In the genomic region with DNA sequence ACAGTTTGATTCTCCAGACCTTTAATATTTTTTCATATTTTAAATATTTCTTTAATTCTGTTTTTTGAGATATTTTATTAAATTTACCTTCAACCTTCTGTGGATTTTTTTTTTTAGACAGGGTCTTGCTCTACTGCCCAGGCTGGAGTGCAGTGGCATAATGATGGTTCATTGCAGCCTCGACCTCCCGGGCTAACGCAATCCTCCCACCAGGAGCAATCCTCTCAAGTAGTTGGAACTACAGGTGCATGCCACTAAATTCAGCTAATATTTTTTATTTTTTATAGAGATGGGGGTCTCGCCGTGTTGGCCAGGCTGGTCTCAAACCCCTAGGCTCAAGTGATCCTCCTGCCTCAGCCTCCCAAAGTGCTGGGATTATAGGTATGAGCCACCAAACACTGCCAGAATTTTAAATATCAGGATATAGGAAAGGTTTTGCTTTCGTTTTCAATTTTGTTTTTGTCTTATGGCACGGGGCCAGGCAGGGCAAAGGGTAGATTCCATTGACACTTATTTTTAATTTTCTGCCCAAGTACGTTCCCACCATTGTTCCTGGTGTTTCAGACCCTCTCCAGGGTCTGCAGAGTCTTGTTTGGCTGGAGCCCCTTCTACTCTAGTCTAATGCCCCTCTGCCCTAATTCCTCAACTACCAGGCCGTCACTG, we compare ENCODE assay signal across 20 cellular contexts. TPM values are rescaled to one million over a fixed set of nuclear protein-coding genes. Genes with fewer than 3 reads are reported as not detected.
A peak's percentile ranks its signal among the peaks of the same experiment; 100 is the strongest.
DNase-seq lines count a peak whose midpoint lies in the region; ATAC-seq, FAIRE-seq and TF ChIP-seq lines count a peak whose summit lies in the region.
"Had no signal": no experiment of that assay in that cellular context is flagged by ENCODE, and none has a peak within 500 bp of the region (broad histone marks: within the 10 kb centered on the region; RNA-seq: fewer than 3 reads in every experiment).

No MANE protein-coding gene starts in this region.

- H3K27ac ChIP-seq in right cardiac atrium (ENCODE audit: low read length) (peak overlapping the region; percentile 47), muscle layer of colon (ENCODE audit: low read depth, low read length) (peak overlapping the region; percentile 49)

- H3K4me3 ChIP-seq in right cardiac atrium (ENCODE audit: low read length) (no peak overlapping the region), muscle layer of colon (ENCODE audit: low read depth in 1 of 2, low read length in 2 of 2) (no peak overlapping the region)

- no peaks in the 10 kb centered on the region for H3K36me3 Mint-ChIP-seq in effector memory CD8-positive, alpha-beta T cell (ENCODE audit: insufficient read depth)
- H3K36me3 Mint-ChIP-seq: CD4-positive, CD25-positive, alpha-beta regulatory T cell; stimulated activated memory B cell treated with anti-CD40 and anti-IgM and Interleukin-4, amounts not matched to agents 10 μg/mL and 1 μg/mL and 100 μg/mL, for 72 hours had no signal

- no peak for FAIRE-seq in D721Med (lab: Jason Lieb, UNC)
- FAIRE-seq: urothelium cell line had no signal

- H3K9me3 Mint-ChIP-seq in effector memory CD8-positive, alpha-beta T cell, result no peaks in the 10 kb centered on the region
- peaks cover under 1 to 7% of the 10 kb centered on the region in 2 donors for H3K9me3 Mint-ChIP-seq in stimulated activated naive CD8-positive, alpha-beta T cell treated with anti-CD3 and anti-CD28 coated beads, Interleukin-15, amount 100 ng/mL, for 72 hours
- H3K9me3 Mint-ChIP-seq: stimulated activated memory B cell treated with anti-CD40 and anti-IgM and Interleukin-4, amounts not matched to agents 10 μg/mL and 1 μg/mL and 100 μg/mL, for 72 hours had no signal

- H3K4me1 Mint-ChIP-seq in effector memory CD8-positive, alpha-beta T cell (ENCODE audit: low read depth in 2 of 2), result peaks cover 0 to 3% of the 10 kb centered on the region in 2 donors
- H3K4me1 Mint-ChIP-seq in stimulated activated naive CD8-positive, alpha-beta T cell treated with anti-CD3 and anti-CD28 coated beads, Interleukin-15, amount 100 ng/mL, for 72 hours, result peaks cover 13% of the 10 kb centered on the region
- H3K4me1 Mint-ChIP-seq: activated naive CD4-positive, alpha-beta T cell treated with anti-CD3 and anti-CD28 coated beads, Interleukin-2, amount 50 U/mL, for 24 hours had no signal

- H3K9ac ChIP-seq in muscle layer of colon (ENCODE audit: low read length), result no peak overlapping the region

- no peaks in the 10 kb centered on the region for H3K4me1 ChIP-seq in right cardiac atrium (ENCODE audit: control insufficient read depth, insufficient read depth, low read length)
- H3K4me1 ChIP-seq in muscle layer of colon (ENCODE audit: insufficient read depth, low read length), result peaks cover 19% of the 10 kb centered on the region

- no peaks in the 10 kb centered on the region for H3K27me3 ChIP-seq in right cardiac atrium (ENCODE audit: control insufficient read depth, insufficient read depth)
- no peaks in the 10 kb centered on the region for H3K27me3 ChIP-seq in muscle layer of colon (ENCODE audit: control insufficient read depth in 1 of 2, insufficient read depth in 2 of 2, low read length in 2 of 2)
- H3K27me3 ChIP-seq: Peyer's patch had no signal

- no peak for TF ChIP-seq CTCF in D721Med (IDR thresholded peaks at IDR 0.05; ENCODE audit: insufficient read depth, missing control alignments)

- no peak overlapping the region for H3K27ac Mint-ChIP-seq in effector memory CD8-positive, alpha-beta T cell
- H3K27ac Mint-ChIP-seq in stimulated activated naive CD8-positive, alpha-beta T cell treated with anti-CD3 and anti-CD28 coated beads, Interleukin-15, amount 100 ng/mL, for 72 hours, result no peak overlapping the region
- H3K27ac Mint-ChIP-seq: activated CD4-positive, alpha-beta memory T cell treated with anti-CD3 and anti-CD28 coated beads for 36 hours; activated naive CD4-positive, alpha-beta T cell treated with anti-CD3 and anti-CD28 coated beads, Interleukin-2, amount 50 U/mL, for 24 hours; CD4-positive, CD25-positive, alpha-beta regulatory T cell; naive thymus-derived CD8-positive, alpha-beta T cell; stimulated activated memory B cell treated with anti-CD40 and anti-IgM and Interleukin-4, amounts not matched to agents 10 μg/mL and 1 μg/mL and 100 μg/mL, for 72 hours had no signal

- peaks cover 46 to 69% of the 10 kb centered on the region in 2 donors for H3K27me3 Mint-ChIP-seq in effector memory CD8-positive, alpha-beta T cell
- H3K27me3 Mint-ChIP-seq in stimulated activated naive CD8-positive, alpha-beta T cell treated with anti-CD3 and anti-CD28 coated beads, Interleukin-15, amount 100 ng/mL, for 72 hours, result peaks cover 40% of the 10 kb centered on the region

- H3K9me3 ChIP-seq in right cardiac atrium (ENCODE audit: control insufficient read depth, low read length) (no peaks in the 10 kb centered on the region), muscle layer of colon (ENCODE audit: low read length) (no peaks in the 10 kb centered on the region)
- H3K9me3 ChIP-seq: Peyer's patch had no signal

- ATAC-seq in right cardiac atrium (no peak), Right ventricle myocardium superior (ENCODE audit: poor library complexity) (no peak)
- ATAC-seq in effector memory CD8-positive, alpha-beta T cell (replicated peaks), result no peak
- ATAC-seq in stimulated activated naive CD8-positive, alpha-beta T cell treated with anti-CD3 and anti-CD28 coated beads, Interleukin-15, amount 100 ng/mL, for 72 hours, result no peak
- ATAC-seq: naive thymus-derived CD8-positive, alpha-beta T cell; stimulated activated memory B cell treated with anti-CD40 and anti-IgM and Interleukin-4, amounts not matched to agents 10 μg/mL and 1 μg/mL and 100 μg/mL, for 72 hours had no signal

- intact Hi-C loops in right cardiac atrium (cut with DNase I), result no loop called here
- intact Hi-C loops in Right ventricle myocardium superior (cut with DNase I), result no loop called here

- 68% methylated on average over 9 of the region's 9 CpGs for WGBS in right cardiac atrium

- H3K36me3 ChIP-seq in muscle layer of colon (ENCODE audit: insufficient read depth, low read length), result no peaks in the 10 kb centered on the region
- H3K36me3 ChIP-seq: Peyer's patch had no signal

- DNase-seq in right cardiac atrium (no peak), Right ventricle myocardium superior (no peak), CD1c-positive myeloid dendritic cell (ENCODE audit: extremely low spot score) (no peak), D721Med (ENCODE audit: insufficient read length, low spot score) (no peak), foreskin melanocyte (no peak)
- no peak for DNase-seq in effector memory CD8-positive, alpha-beta T cell
- DNase-seq in stimulated activated naive CD8-positive, alpha-beta T cell treated with anti-CD3 and anti-CD28 coated beads, Interleukin-15, amount 100 ng/mL, for 72 hours, result no peak
- DNase-seq: activated CD4-positive, alpha-beta memory T cell treated with anti-CD3 and anti-CD28 coated beads for 36 hours; activated T-cell treated with anti-CD3 and anti-CD28 coated beads, Interleukin-2, amount 50 U/mL, for 48 hours; CD4-positive, CD25-positive, alpha-beta regulatory T cell; DMS79 treated with DMSO at 0.1 percent for 48 hours; IMR-90; naive thymus-derived CD8-positive, alpha-beta T cell; NCI-H526; SW 1271 had no signal

- peak overlapping the region; percentile 13 to 23 for H3K4me3 Mint-ChIP-seq in effector memory CD8-positive, alpha-beta T cell
- H3K4me3 Mint-ChIP-seq in stimulated activated naive CD8-positive, alpha-beta T cell treated with anti-CD3 and anti-CD28 coated beads, Interleukin-15, amount 100 ng/mL, for 72 hours, result no peak overlapping the region
- H3K4me3 Mint-ChIP-seq: activated CD4-positive, alpha-beta memory T cell treated with anti-CD3 and anti-CD28 coated beads for 36 hours; activated naive CD4-positive, alpha-beta T cell treated with anti-CD3 and anti-CD28 coated beads, Interleukin-2, amount 50 U/mL, for 24 hours; CD4-positive, CD25-positive, alpha-beta regulatory T cell; naive thymus-derived CD8-positive, alpha-beta T cell; stimulated activated memory B cell treated with anti-CD40 and anti-IgM and Interleukin-4, amounts not matched to agents 10 μg/mL and 1 μg/mL and 100 μg/mL, for 72 hours had no signal

RNA-seq across cellular contexts. Expression of a gene that starts 1.2 kb away (rescaled TPM):
- total RNA-seq in right cardiac atrium (100 to 1,000 TPM; 274 to 370 (median 307) TPM), Right ventricle myocardium superior (349 TPM)
- 234 TPM for polyA plus RNA-seq in right cardiac atrium
- total RNA-seq: activated CD4-positive, alpha-beta memory T cell treated with anti-CD3 and anti-CD28 coated beads for 36 hours; CD4-positive, CD25-positive, alpha-beta regulatory T cell; naive thymus-derived CD8-positive, alpha-beta T cell had no signal
- polyA plus RNA-seq: CD4-positive, CD25-positive, alpha-beta regulatory T cell; naive thymus-derived CD8-positive, alpha-beta T cell had no signal

RNA-seq across cellular contexts. Expression of a gene that starts 15.1 kb away (rescaled TPM):
- total RNA-seq in right cardiac atrium (10 to 100 TPM; 30.3 to 43.1 (median 35.0) TPM), Right ventricle myocardium superior (23.7 TPM)
- 48.0 TPM for polyA plus RNA-seq in right cardiac atrium

Comparison
In these comparisons a context has a peak if more than half of its experiments do, and no peak if none do; other contexts are left out.
1. H3K4me3 Mint-ChIP-seq: peak in effector memory CD8-positive, alpha-beta T cell (2 of 2); none in stimulated activated naive CD8-positive, alpha-beta T cell treated with anti-CD3 and anti-CD28 coated beads, Interleukin-15, amount 100 ng/mL, for 72 hours (0 of 2).